Comparison of ENCODE assay signal across 20 cellular contexts in the genomic region with DNA sequence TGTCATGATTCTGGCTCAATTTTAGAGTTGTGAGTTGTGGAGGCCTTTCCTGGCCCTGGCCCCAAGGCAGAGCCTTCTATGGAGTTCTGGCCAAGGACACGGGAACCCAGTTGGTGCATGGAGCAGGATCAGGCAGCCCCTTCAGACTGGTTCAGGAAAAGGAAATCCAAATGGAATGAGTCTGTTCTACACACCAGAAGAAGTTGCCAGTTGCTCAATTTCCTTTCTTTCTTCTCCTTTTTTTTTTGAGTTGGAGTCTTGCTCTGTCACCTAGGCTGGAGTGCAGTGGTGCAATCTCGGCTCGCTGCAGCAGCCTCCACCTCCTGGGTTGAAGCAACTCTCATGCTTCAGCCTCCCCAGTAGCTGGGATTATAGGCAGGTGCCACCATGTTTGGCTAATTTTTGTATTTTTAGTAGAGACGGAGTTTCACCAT. TPM values are rescaled to one million over a fixed set of nuclear protein-coding genes. Genes with fewer than 3 reads are reported as not detected.
A peak's percentile ranks its signal among the peaks of the same experiment; 100 is the strongest.
DNase-seq lines count a peak whose midpoint lies in the region; ATAC-seq and TF ChIP-seq lines count a peak whose summit lies in the region.
"Had no signal": no experiment of that assay in that cellular context is flagged by ENCODE, and none has a peak within 500 bp of the region (broad histone marks: within the 10 kb centered on the region; RNA-seq: fewer than 3 reads in every experiment).

No MANE protein-coding gene starts in this region.

- DNase-seq in Right ventricle myocardium inferior (ENCODE audit: missing footprints) (peak; percentile 68), left ventricle myocardium inferior (no peak), SKM-1 treated with dmso at 0.1 percent for 144 hours (lab: John Stamatoyannopoulos, UW; ENCODE audit: unreplicated experiment) (peak; percentile 76), left lung (peak in 1 of 2 donors; percentile 71), uterus (no peak), breast epithelium (ENCODE audit: low spot score in 2 of 2) (no peak), Ammon's horn (ENCODE audit: low spot score) (no peak), NCI-H1930 (lab: John Stamatoyannopoulos, UW) (no peak)
- DNase-seq: activated CD8-positive, alpha-beta T cell treated with anti-CD3 and anti-CD28 coated beads, Interleukin-2, amount 10 ng/mL, durations not matched to agents 7 days and 5 days; activated naive CD4-positive, alpha-beta T cell treated with Interleukin-2 at 50 U/mL for 16 hours; activated T-cell treated with anti-CD3 and anti-CD28 coated beads, Interleukin-2, amount 50 U/mL, for 1 hour; glutamatergic neuron; HFFc6; mucosa of descending colon; stimulated activated CD4-positive, alpha-beta T cell treated with anti-CD3 and anti-CD28 coated beads, Interleukin-4, amount 100 ng/mL, for 4 hours; stomach; T1000 had no signal

- H3K27me3 ChIP-seq in left ventricle myocardium inferior (ENCODE audit: low read depth) (no peaks in the 10 kb centered on the region), left lung (no peaks in the 10 kb centered on the region), uterus (no peaks in the 10 kb centered on the region), breast epithelium (no peaks in the 10 kb centered on the region)
- H3K27me3 ChIP-seq: stomach, upper lobe of left lung had no signal

- no peak for TF ChIP-seq POLR2A in uterus (IDR thresholded peaks at IDR 0.05)
- TF ChIP-seq POLR2A in breast epithelium (IDR thresholded peaks at IDR 0.05): no peak

- H3K9me3 ChIP-seq in left ventricle myocardium inferior (replicated peaks): no peaks in the 10 kb centered on the region
- H3K9me3 ChIP-seq in left lung: no peaks in the 10 kb centered on the region
- H3K9me3 ChIP-seq in uterus: no peaks in the 10 kb centered on the region
- no peaks in the 10 kb centered on the region for H3K9me3 ChIP-seq in breast epithelium
- H3K9me3 ChIP-seq: mucosa of descending colon, stomach, upper lobe of left lung had no signal

- no peak overlapping the region for H3K4me3 ChIP-seq in left ventricle myocardium inferior
- no peak overlapping the region for H3K4me3 ChIP-seq in left lung
- no peak overlapping the region for H3K4me3 ChIP-seq in uterus
- H3K4me3 ChIP-seq in breast epithelium: no peak overlapping the region
- H3K4me3 ChIP-seq: mucosa of descending colon, stomach, upper lobe of left lung had no signal

- intact Hi-C loops in Right ventricle myocardium inferior (cut with DNase I) (no loop called here), left ventricle myocardium inferior (cut with micrococcal nuclease) (no loop called here), left lung (cut with DNase I) (no loop called here), uterus (cut with DNase I; ENCODE audit: low total_unique reads) (no loop called here), breast epithelium (cut with DNase I; ENCODE audit: low total_unique reads) (no loop called here)

- H3K4me1 ChIP-seq in left ventricle myocardium inferior: peaks cover 16% of the 10 kb centered on the region
- peaks cover 0 to 12% of the 10 kb centered on the region in 2 donors for H3K4me1 ChIP-seq in left lung
- no peaks in the 10 kb centered on the region for H3K4me1 ChIP-seq in uterus
- H3K4me1 ChIP-seq in breast epithelium: no peaks in the 10 kb centered on the region

- ATAC-seq in Right ventricle myocardium inferior: peak; percentile 77
- ATAC-seq in left lung: peak; percentile 25
- ATAC-seq: activated CD8-positive, alpha-beta T cell treated with anti-CD3 and anti-CD28 coated beads, Interleukin-2, amount 10 ng/mL, durations not matched to agents 7 days and 5 days; left lobe of liver; mucosa of descending colon had no signal

- H3K36me3 ChIP-seq in left ventricle myocardium inferior: no peaks in the 10 kb centered on the region
- no peaks in the 10 kb centered on the region for H3K36me3 ChIP-seq in left lung
- no peaks in the 10 kb centered on the region for H3K36me3 ChIP-seq in uterus
- no peaks in the 10 kb centered on the region for H3K36me3 ChIP-seq in breast epithelium
- H3K36me3 ChIP-seq: stomach, upper lobe of left lung had no signal

- H3K27ac ChIP-seq in left ventricle myocardium inferior (replicated peaks): no peak overlapping the region
- no peak overlapping the region for H3K27ac ChIP-seq in left lung
- no peak overlapping the region for H3K27ac ChIP-seq in uterus
- peak overlapping the region in 1 of 2 donors; percentile 49 for H3K27ac ChIP-seq in breast epithelium
- H3K27ac ChIP-seq: C4-2B, upper lobe of left lung had no signal

- TF ChIP-seq CTCF in left ventricle myocardium inferior (IDR thresholded peaks at IDR 0.05; ENCODE audit: borderline replicate concordance) (no peak), left lung (IDR thresholded peaks at IDR 0.05) (no peak), uterus (IDR thresholded peaks at IDR 0.05) (no peak), breast epithelium (IDR thresholded peaks at IDR 0.05) (no peak)

RNA-seq across cellular contexts. Expression of a gene that starts 28.9 kb away (rescaled TPM):
- total RNA-seq in Right ventricle myocardium inferior (26.9 TPM), left ventricle myocardium inferior (33.9 TPM), left lung (10 to 100 TPM; 76.5 to 97.5 TPM), uterus (10 to 100 TPM; 11.4 to 84.2 (median 28.1) TPM), breast epithelium (100 to 1,000 TPM in 2 of 3 donors, 10 to 100 TPM in 1; 13.8 to 177 (median 135) TPM)

Comparison
In these comparisons a context has a peak if more than half of its experiments do, and no peak if none do; other contexts are left out.
1. DNase-seq: peak in Right ventricle myocardium inferior (single experiment) and SKM-1 treated with dmso at 0.1 percent for 144 hours (single experiment); none in left ventricle myocardium inferior (single experiment), uterus (0 of 2), breast epithelium (0 of 2), Ammon's horn (single experiment) and NCI-H1930 (0 of 2).